Comparison of ENCODE assay signal across 10 cellular contexts in genomic region chr14:54622189-54622958, GRCh38. TPM values are rescaled to one million over a fixed set of nuclear protein-coding genes. Genes with fewer than 3 reads are reported as not detected.
DNase-seq lines count a peak whose midpoint lies in the region; ATAC-seq and TF ChIP-seq lines count a peak whose summit lies in the region.
"Had no signal": no experiment of that assay in that cellular context is flagged by ENCODE, and none has a peak within 500 bp of the region (broad histone marks: within the 10 kb centered on the region; RNA-seq: fewer than 3 reads in every experiment).

No MANE protein-coding gene starts in this region.

- no peaks in the 10 kb centered on the region for H3K27me3 ChIP-seq in SJSA1 (replicated peaks)
- H3K27me3 ChIP-seq: heart left ventricle had no signal

- 0 out of 2 replicates have a peak, but pooled peaks cover 4% of the 10 kb centered on the region for H3K36me3 ChIP-seq in SJSA1
- H3K36me3 ChIP-seq: heart left ventricle had no signal

- no peak overlapping the region for H3K4me3 Mint-ChIP-seq in HFFc6

- no peak for TF ChIP-seq CTCF in HFFc6 (IDR thresholded peaks at IDR 0.05)

- intact Hi-C loops in posterior cingulate gyrus (cut with DNase I), result no loop called here

- H3K9me3 Mint-ChIP-seq in HFFc6, result no peaks in the 10 kb centered on the region

- H3K27me3 Mint-ChIP-seq in HFFc6 (ENCODE audit: insufficient read depth), result no peaks in the 10 kb centered on the region

- H3K4me3 ChIP-seq in SJSA1, result no peak overlapping the region
- H3K4me3 ChIP-seq: heart left ventricle had no signal

- H3K27ac ChIP-seq in SJSA1, result peak overlapping the region; percentile 72
- H3K27ac ChIP-seq: heart left ventricle had no signal

- no peaks in the 10 kb centered on the region for H3K9me3 ChIP-seq in SJSA1 (replicated peaks)

- DNase-seq in HFFc6 (no peak), SJSA1 (ENCODE audit: low read depth in 1 of 2, low spot score in 2 of 2) (no peak), posterior cingulate gyrus (no peak), NCI-H2029 (lab: John Stamatoyannopoulos, UW) (no peak), DMS 273 (lab: John Stamatoyannopoulos, UW; ENCODE audit: unreplicated experiment) (no peak), NCI-H2081 (lab: John Stamatoyannopoulos, UW) (no peak)
- DNase-seq in stimulated activated CD4-positive, alpha-beta T cell treated with anti-CD3 and anti-CD28 coated beads, Interleukin-15, amount 100 ng/mL, for 24 hours, result peak; percentile 83
- DNase-seq: heart left ventricle, NCI-H2171 had no signal

- peak overlapping the region; percentile 70; the same call in 1 of the 2 replicates for H3K27ac Mint-ChIP-seq in HFFc6

- H3K4me1 Mint-ChIP-seq in HFFc6 (ENCODE audit: low read depth), result peaks cover 96% of the 10 kb centered on the region

- peaks cover 66% of the 10 kb centered on the region for H3K4me1 ChIP-seq in SJSA1 (replicated peaks)

- peaks cover 30% of the 10 kb centered on the region for H3K36me3 Mint-ChIP-seq in HFFc6 (ENCODE audit: low read depth)

- peak; percentile 93 for ATAC-seq in GM18867 (IDR thresholded peaks at IDR 0.05; ENCODE audit: unreplicated experiment)

RNA-seq across cellular contexts. Expression of gene SAMD4A, which starts 55.4 kb away (rescaled TPM):
- 10 to 100 TPM; 33.8 to 53.7 (median 41.0) TPM for total RNA-seq in HFFc6 (2021; fragmentation: NEBNext Ultra II Directional; extraction: Animal tissue kit (Norgen Biotek cat#: 25700))
- 22.5 and 31.6 TPM in 2 replicates for total RNA-seq in SJSA1 (2014; rRNA removed; shearing (Covaris generic))
